19 cellular contexts compared by ENCODE assay signal in genomic region chr5:80884086-80884813, GRCh38.
DNase-seq lines count a peak whose midpoint lies in the region; TF ChIP-seq lines count a peak whose summit lies in the region.
"Had no signal": no experiment of that assay in that cellular context is flagged by ENCODE, and none has a peak within 500 bp of the region (broad histone marks: within the 10 kb centered on the region; RNA-seq: fewer than 3 reads in every experiment).

No MANE protein-coding gene starts in this region.

- no peak for DNase-seq in activated T-cell treated with anti-CD3 and anti-CD28 coated beads, Interleukin-2, amount 50 U/mL, for 24 hours
- DNase-seq in activated T-cell treated with anti-CD3 and anti-CD28 coated beads, Interleukin-2, amount 50 U/mL, for 48 hours = no peak
- peak; percentile 22 for DNase-seq in Calu3
- no peak for DNase-seq in activated naive CD8-positive, alpha-beta T cell treated with anti-CD3 and anti-CD28 coated beads for 36 hours
- no peak for DNase-seq in trophoblast cell
- no peak for DNase-seq in stimulated activated CD4-positive, alpha-beta T cell treated with anti-CD3 and anti-CD28 coated beads, Interleukin-1b, Interleukin-23, amount 100 ng/mL, for 48 hours
- DNase-seq in epidermal melanocyte (ENCODE audit: insufficient read length, low spot score) = no peak
- DNase-seq in right atrium auricular region (ENCODE audit: low spot score) = no peak
- DNase-seq: activated CD4-positive, alpha-beta T cell treated with anti-CD3 and anti-CD28 coated beads, Interleukin-2, amount 50 U/mL, for 1 hour; activated naive CD8-positive, alpha-beta T cell treated with anti-CD3 and anti-CD28 coated beads, Interleukin-2, amount 10 ng/mL, durations not matched to agents 7 days and 5 days; NCI-H2081 treated with DMSO at 0.1 percent for 48 hours; NCI-H446; testis had no signal

- H3K9ac ChIP-seq in trophoblast cell (ENCODE audit: low read length) = no peak overlapping the region
- H3K9ac ChIP-seq: BLaER1 treated with 17β-estradiol and CSF1 and Interleukin-3, amounts not matched to agents 10 nM and 100 nM; GM23248 had no signal

- H2AFZ ChIP-seq in trophoblast cell (ENCODE audit: insufficient read depth, low read length, poor library complexity) = no peak overlapping the region
- H2AFZ ChIP-seq: GM23248 had no signal

- H3K4me2 ChIP-seq in trophoblast cell (ENCODE audit: low read length) = peak overlapping the region; percentile 32
- H3K4me2 ChIP-seq: BLaER1 treated with 17β-estradiol and CSF1 and Interleukin-3, amounts not matched to agents 10 nM and 100 nM had no signal

- no peak overlapping the region for H2AK5ac ChIP-seq in trophoblast cell (ENCODE audit: low read length)

- peak overlapping the region; percentile 72 for H3K4ac ChIP-seq in trophoblast cell (ENCODE audit: low read depth, low read length)

- H3K36me3 ChIP-seq in trophoblast cell (ENCODE audit: control insufficient read depth in 1 of 2, insufficient read depth in 2 of 2, low read length in 2 of 2) = no peaks in the 10 kb centered on the region
- no peaks in the 10 kb centered on the region for H3K36me3 ChIP-seq in right atrium auricular region
- H3K36me3 ChIP-seq: vagina had no signal

- no peaks in the 10 kb centered on the region for H3K27me3 ChIP-seq in trophoblast cell (ENCODE audit: insufficient read depth, low read length)
- no peaks in the 10 kb centered on the region for H3K27me3 ChIP-seq in right atrium auricular region
- H3K27me3 ChIP-seq: BLaER1 treated with 17β-estradiol and CSF1 and Interleukin-3, amounts not matched to agents 10 nM and 100 nM; testis; vagina had no signal

- H3K4me1 Mint-ChIP-seq in activated T-cell treated with anti-CD3 and anti-CD28 coated beads, Interleukin-2, amount 50 U/mL, for 24 hours (ENCODE audit: low read depth) = peaks cover 26% of the 10 kb centered on the region
- H3K4me1 Mint-ChIP-seq in Calu3 (ENCODE audit: low read depth, unreplicated experiment) = peaks cover 35% of the 10 kb centered on the region
- H3K4me1 Mint-ChIP-seq in activated naive CD8-positive, alpha-beta T cell treated with anti-CD3 and anti-CD28 coated beads for 36 hours = peaks cover 15% of the 10 kb centered on the region

- H3K79me2 ChIP-seq in trophoblast cell (ENCODE audit: control insufficient read depth, insufficient read depth, low read length, poor library complexity) = no peaks in the 10 kb centered on the region

- CTCF ChIA-PET in Calu3 (lab: Charles Lee) = no interaction called here

- H3K18ac ChIP-seq in trophoblast cell (ENCODE audit: low read length) = no peak overlapping the region

- peak overlapping the region; percentile 85 for H2BK12ac ChIP-seq in trophoblast cell (ENCODE audit: low read length)

- peak overlapping the region; percentile 36 for H4K12ac ChIP-seq in trophoblast cell (ENCODE audit: low read depth, low read length)

- no peaks in the 10 kb centered on the region for H3K27me3 Mint-ChIP-seq in activated T-cell treated with anti-CD3 and anti-CD28 coated beads, Interleukin-2, amount 50 U/mL, for 24 hours
- H3K27me3 Mint-ChIP-seq in Calu3 (ENCODE audit: unreplicated experiment) = no peaks in the 10 kb centered on the region
- no peaks in the 10 kb centered on the region for H3K27me3 Mint-ChIP-seq in activated naive CD8-positive, alpha-beta T cell treated with anti-CD3 and anti-CD28 coated beads for 36 hours
- H3K27me3 Mint-ChIP-seq: activated naive CD8-positive, alpha-beta T cell treated with anti-CD3 and anti-CD28 coated beads, Interleukin-2, amount 10 ng/mL, durations not matched to agents 7 days and 5 days had no signal

- BruUV-seq in Calu3 (replicated peaks; lab: Mats Ljungman, UMichigan) = no TSS peak

- peak overlapping the region; percentile 48 for H3K14ac ChIP-seq in trophoblast cell (ENCODE audit: low read length)

- H4K8ac ChIP-seq in trophoblast cell (ENCODE audit: low read depth, low read length) = peak overlapping the region; percentile 80

- TF ChIP-seq CTCF in Calu3 (IDR thresholded peaks at IDR 0.05; ENCODE audit: unreplicated experiment) = no peak
- TF ChIP-seq CTCF in right atrium auricular region (IDR thresholded peaks at IDR 0.05) = no peak

- H3K36me3 Mint-ChIP-seq in activated T-cell treated with anti-CD3 and anti-CD28 coated beads, Interleukin-2, amount 50 U/mL, for 24 hours (ENCODE audit: low read depth) = peaks cover 41% of the 10 kb centered on the region
- H3K36me3 Mint-ChIP-seq in Calu3 (ENCODE audit: insufficient read depth, unreplicated experiment) = no peaks in the 10 kb centered on the region
- H3K36me3 Mint-ChIP-seq in activated naive CD8-positive, alpha-beta T cell treated with anti-CD3 and anti-CD28 coated beads for 36 hours = peaks cover 23% of the 10 kb centered on the region

- H3K9me3 Mint-ChIP-seq in activated T-cell treated with anti-CD3 and anti-CD28 coated beads, Interleukin-2, amount 50 U/mL, for 24 hours = no peaks in the 10 kb centered on the region
- no peaks in the 10 kb centered on the region for H3K9me3 Mint-ChIP-seq in Calu3 (ENCODE audit: low read depth, unreplicated experiment)
- no peaks in the 10 kb centered on the region for H3K9me3 Mint-ChIP-seq in activated naive CD8-positive, alpha-beta T cell treated with anti-CD3 and anti-CD28 coated beads for 36 hours
- H3K9me3 Mint-ChIP-seq: activated naive CD8-positive, alpha-beta T cell treated with anti-CD3 and anti-CD28 coated beads, Interleukin-2, amount 10 ng/mL, durations not matched to agents 7 days and 5 days had no signal

- no peak overlapping the region for H3K23ac ChIP-seq in trophoblast cell (ENCODE audit: low read length)

- no peak overlapping the region for H3K4me3 Mint-ChIP-seq in activated T-cell treated with anti-CD3 and anti-CD28 coated beads, Interleukin-2, amount 50 U/mL, for 24 hours
- H3K4me3 Mint-ChIP-seq in Calu3 (ENCODE audit: low read depth, unreplicated experiment) = no peak overlapping the region
- H3K4me3 Mint-ChIP-seq in activated naive CD8-positive, alpha-beta T cell treated with anti-CD3 and anti-CD28 coated beads for 36 hours = no peak overlapping the region
- H3K4me3 Mint-ChIP-seq: activated naive CD8-positive, alpha-beta T cell treated with anti-CD3 and anti-CD28 coated beads, Interleukin-2, amount 10 ng/mL, durations not matched to agents 7 days and 5 days had no signal

- peak overlapping the region; percentile 81 for H3K27ac Mint-ChIP-seq in activated T-cell treated with anti-CD3 and anti-CD28 coated beads, Interleukin-2, amount 50 U/mL, for 24 hours
- peak overlapping the region; percentile 37 for H3K27ac Mint-ChIP-seq in Calu3 (ENCODE audit: unreplicated experiment)
- H3K27ac Mint-ChIP-seq in activated naive CD8-positive, alpha-beta T cell treated with anti-CD3 and anti-CD28 coated beads for 36 hours = peak overlapping the region; percentile 5
- H3K27ac Mint-ChIP-seq: activated naive CD8-positive, alpha-beta T cell treated with anti-CD3 and anti-CD28 coated beads, Interleukin-2, amount 10 ng/mL, durations not matched to agents 7 days and 5 days had no signal

- H2BK120ac ChIP-seq in trophoblast cell (ENCODE audit: insufficient read depth, low read length, poor library complexity) = peak overlapping the region; percentile 83

- intact Hi-C loops in Calu3 (cut with micrococcal nuclease; ENCODE audit: unreplicated experiment) = no loop called here

- H2BK5ac ChIP-seq in trophoblast cell (ENCODE audit: low read depth, low read length, poor library complexity) = peak overlapping the region; percentile 83

- no CpG with 5 or more reads among the region's 3 CpGs for WGBS in trophoblast cell (ENCODE audit: extremely low coverage, insufficient coverage, insufficient read length)

- H3K79me1 ChIP-seq in trophoblast cell (ENCODE audit: low read length) = peaks cover 15% of the 10 kb centered on the region

- peak overlapping the region; percentile 39 for H4K91ac ChIP-seq in trophoblast cell (ENCODE audit: low read depth, low read length)

- H3K4me1 ChIP-seq in trophoblast cell (ENCODE audit: control insufficient read depth in 1 of 2, insufficient read depth in 2 of 2, low read length in 2 of 2) (peaks cover 3 to 17% of the 10 kb centered on the region in 2 experiments), right atrium auricular region (no peaks in the 10 kb centered on the region)
- H3K4me1 ChIP-seq: BLaER1 treated with 17β-estradiol and CSF1 and Interleukin-3, amounts not matched to agents 10 nM and 100 nM; testis had no signal

- H3K27ac ChIP-seq in trophoblast cell (ENCODE audit: low read depth, low read length) = peak overlapping the region; percentile 78
- no peak overlapping the region for H3K27ac ChIP-seq in right atrium auricular region
- H3K27ac ChIP-seq: BLaER1 treated with 17β-estradiol and CSF1 and Interleukin-3, amounts not matched to agents 10 nM and 100 nM; GM23248; RWPE1; SK-N-MC; skin epidermis; testis; vagina had no signal

- no peak overlapping the region for H3K4me3 ChIP-seq in trophoblast cell (ENCODE audit: low read depth, low read length)
- H3K4me3 ChIP-seq in right atrium auricular region = no peak overlapping the region
- H3K4me3 ChIP-seq: BLaER1 treated with 17β-estradiol and CSF1 and Interleukin-3, amounts not matched to agents 10 nM and 100 nM; GM23248; SK-N-MC; skin epidermis; testis; vagina had no signal

- H3K9me3 ChIP-seq in trophoblast cell (ENCODE audit: insufficient read depth, low read depth, low read length) = no peaks in the 10 kb centered on the region
- H3K9me3 ChIP-seq in right atrium auricular region = no peaks in the 10 kb centered on the region
- H3K9me3 ChIP-seq: BLaER1 treated with 17β-estradiol and CSF1 and Interleukin-3, amounts not matched to agents 10 nM and 100 nM; testis; vagina had no signal

Comparison
In these comparisons a context has a peak if more than half of its experiments do, and no peak if none do; other contexts are left out.
1. H3K27ac Mint-ChIP-seq: peak in every context shown above with its lines; median percentile 81 in activated T-cell treated with anti-CD3 and anti-CD28 coated beads, Interleukin-2, amount 50 U/mL, for 24 hours; 37 in Calu3; 5 in activated naive CD8-positive, alpha-beta T cell treated with anti-CD3 and anti-CD28 coated beads for 36 hours.